11 cellular contexts compared by ENCODE assay signal in genomic region chr11:74696932-74697687, GRCh38. TPM values are rescaled to one million over a fixed set of nuclear protein-coding genes. Genes with fewer than 3 reads are reported as not detected.
DNase-seq lines count a peak whose midpoint lies in the region; ATAC-seq and TF ChIP-seq lines count a peak whose summit lies in the region.
"Had no signal": no experiment of that assay in that cellular context is flagged by ENCODE, and none has a peak within 500 bp of the region (broad histone marks: within the 10 kb centered on the region; RNA-seq: fewer than 3 reads in every experiment).

No MANE protein-coding gene starts in this region.

- ATAC-seq in sciatic nerve (peak; percentile 95), HG02852 (IDR thresholded peaks at IDR 0.05; ENCODE audit: unreplicated experiment) (no peak), GM21786 (IDR thresholded peaks at IDR 0.05; ENCODE audit: unreplicated experiment) (no peak)

- intact Hi-C loops in sciatic nerve (cut with DNase I): no loop called here

- no peak for TF ChIP-seq CTCF in cardiac fibroblast (IDR thresholded peaks at IDR 0.05; ENCODE audit: low read depth, low read length)

- H3K4me3 ChIP-seq in cardiac fibroblast (replicated peaks in 1 of 2; ENCODE audit: low read depth in 2 of 2, low read length in 2 of 2): peak overlapping the region in 1 of 2 donors; percentile 7

- DNase-seq in ELR (ENCODE audit: low read depth) (peak; percentile 58), cardiac fibroblast (ENCODE audit: low read depth in 2 of 2) (peak; percentile 88 to 98), iris pigment epithelial cell (ENCODE audit: low read depth) (peak; percentile 97), sciatic nerve (ENCODE audit: low spot score) (peak; percentile 85), HuH-7 (ENCODE audit: low spot score) (no peak)
- no peak for DNase-seq in activated T-cell treated with anti-CD3 and anti-CD28 coated beads, Interleukin-2, amount 50 U/mL, for 48 hours
- DNase-seq: activated CD4-positive, alpha-beta T cell treated with anti-CD3 and anti-CD28 coated beads for 4 hours; DMS153; NCI-H1694 had no signal

RNA-seq across cellular contexts. Expression of gene CHRDL2, which starts 34.1 kb away (rescaled TPM):
- total RNA-seq in sciatic nerve: 0.89 TPM

RNA-seq across cellular contexts. Expression of gene RNF169, which starts 51.5 kb away (rescaled TPM):
- total RNA-seq in sciatic nerve: 23.8 TPM

Comparison
In these comparisons a context has a peak if more than half of its experiments do, and no peak if none do; other contexts are left out.
1. DNase-seq: peak in ELR (single experiment), cardiac fibroblast (2 of 2), iris pigment epithelial cell (single experiment) and sciatic nerve (single experiment); none in activated T-cell treated with anti-CD3 and anti-CD28 coated beads, Interleukin-2, amount 50 U/mL, for 48 hours (0 of 2) and HuH-7 (single experiment).